1 cellular context compared by ENCODE assay signal in the genomic region with DNA sequence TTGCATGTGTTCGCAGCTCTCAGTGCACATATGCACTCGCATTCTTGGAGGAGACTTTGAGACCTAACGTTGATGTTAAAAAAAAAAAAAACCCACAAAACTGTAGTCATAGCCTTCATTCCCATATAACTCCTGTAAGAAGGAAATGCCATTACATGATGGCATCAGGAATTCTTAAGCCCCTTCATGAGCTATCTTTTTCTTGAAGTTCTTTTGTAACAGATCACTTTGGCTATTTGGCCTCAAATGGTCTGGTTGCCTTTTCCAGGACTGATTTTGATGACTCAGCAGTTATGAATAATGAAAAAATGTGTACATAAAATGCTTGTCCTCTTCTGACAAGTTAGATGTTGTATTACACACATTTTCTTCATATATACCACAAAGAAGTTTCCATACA.
A peak's percentile ranks its signal among the peaks of the same experiment; 100 is the strongest.
TF ChIP-seq lines count a peak whose summit lies in the region.

No MANE protein-coding gene starts in this region.

TF ChIP-seq in H1, 55 proteins besides CTCF, POLR2A, EP300 and RAD21:
- TF ChIP-seq, protein P1, sequence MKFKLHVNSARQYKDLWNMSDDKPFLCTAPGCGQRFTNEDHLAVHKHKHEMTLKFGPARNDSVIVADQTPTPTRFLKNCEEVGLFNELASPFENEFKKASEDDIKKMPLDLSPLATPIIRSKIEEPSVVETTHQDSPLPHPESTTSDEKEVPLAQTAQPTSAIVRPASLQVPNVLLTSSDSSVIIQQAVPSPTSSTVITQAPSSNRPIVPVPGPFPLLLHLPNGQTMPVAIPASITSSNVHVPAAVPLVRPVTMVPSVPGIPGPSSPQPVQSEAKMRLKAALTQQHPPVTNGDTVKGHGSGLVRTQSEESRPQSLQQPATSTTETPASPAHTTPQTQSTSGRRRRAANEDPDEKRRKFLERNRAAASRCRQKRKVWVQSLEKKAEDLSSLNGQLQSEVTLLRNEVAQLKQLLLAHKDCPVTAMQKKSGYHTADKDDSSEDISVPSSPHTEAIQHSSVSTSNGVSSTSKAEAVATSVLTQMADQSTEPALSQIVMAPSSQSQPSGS (IDR thresholded peaks at IDR 0.05; ENCODE audit: low read length), result no peak
- TF ChIP-seq TAF7 (optimal IDR thresholded peaks at IDR 0.05; ENCODE audit: borderline replicate concordance, low read depth, low read length), result no peak
- TF ChIP-seq MAFK (IDR thresholded peaks at IDR 0.05; ENCODE audit: low read depth, low read length), result peak; percentile 100
- no peak for TF ChIP-seq SP4 (IDR thresholded peaks at IDR 0.05; ENCODE audit: low read length)
- TF ChIP-seq BACH1 (IDR thresholded peaks at IDR 0.05; ENCODE audit: low read length), result peak; percentile 83
- no peak for TF ChIP-seq GTF2F1 (IDR thresholded peaks at IDR 0.05; ENCODE audit: borderline replicate concordance, low read depth, low read length)
